Comparison of ENCODE assay signal across 12 cellular contexts in genomic region chr16:85767569-85767968, GRCh38. TPM values are rescaled to one million over a fixed set of nuclear protein-coding genes. Genes with fewer than 3 reads are reported as not detected.
DNase-seq lines count a peak whose midpoint lies in the region; ATAC-seq, FAIRE-seq and TF ChIP-seq lines count a peak whose summit lies in the region.
"Had no signal": no experiment of that assay in that cellular context is flagged by ENCODE, and none has a peak within 500 bp of the region (broad histone marks: within the 10 kb centered on the region; RNA-seq: fewer than 3 reads in every experiment).

No MANE protein-coding gene starts in this region.

- peak overlapping the region; percentile 7 for H3K18ac ChIP-seq in neuronal stem cell (ENCODE audit: low read length)

- H3K79me2 ChIP-seq in endothelial cell of umbilical vein (ENCODE audit: control insufficient read depth, insufficient read depth, low read length): no peaks in the 10 kb centered on the region

- no CpG with 5 or more reads among the region's 7 CpGs for WGBS in neuronal stem cell (ENCODE audit: extremely low coverage in 2 of 2, insufficient read length in 2 of 2, insufficient replicate concordance in 1 of 2), 2 donors

- ATAC-seq in GM18519 (IDR thresholded peaks at IDR 0.05; ENCODE audit: low FRiP score, unreplicated experiment): no peak

- no peak overlapping the region for H4K91ac ChIP-seq in neuronal stem cell (ENCODE audit: low read depth, low read length, poor library complexity)

- no peak overlapping the region for H4K8ac ChIP-seq in neuronal stem cell (ENCODE audit: low read depth, low read length)

- no peak overlapping the region for H3K14ac ChIP-seq in neuronal stem cell (ENCODE audit: low read length)

- H2AK5ac ChIP-seq in neuronal stem cell (ENCODE audit: low read depth, low read length): no peak overlapping the region

- H3K4me3 ChIP-seq in NT2/D1 (ENCODE audit: insufficient read length, low read depth): no peak overlapping the region
- H3K4me3 ChIP-seq in endothelial cell of umbilical vein (replicated peaks in 1 of 3; ENCODE audit: insufficient read depth in 1 of 3, low read depth in 1 of 3, low read length in 3 of 3): no peak overlapping the region
- H3K4me3 ChIP-seq in neuronal stem cell (ENCODE audit: low read length in 2 of 2): no peak overlapping the region
- H3K4me3 ChIP-seq: testis had no signal

- peak overlapping the region; percentile 8 for H2AFZ ChIP-seq in endothelial cell of umbilical vein (ENCODE audit: low read depth, low read length)
- H2AFZ ChIP-seq in neuronal stem cell (ENCODE audit: low read length): no peak overlapping the region

- H3K4me1 ChIP-seq in NT2/D1 (ENCODE audit: insufficient read depth, insufficient read length) (peaks cover 25% of the 10 kb centered on the region), endothelial cell of umbilical vein (ENCODE audit: control insufficient read depth, extremely low read depth, insufficient read depth, low read length) (peaks cover 9% of the 10 kb centered on the region), neuronal stem cell (ENCODE audit: control insufficient read depth in 2 of 2, insufficient read depth in 1 of 2, low read depth in 1 of 2, low read length in 2 of 2) (peaks cover 0 to 9% of the 10 kb centered on the region in 2 donors)
- H3K4me1 ChIP-seq: testis had no signal

- TF ChIP-seq CTCF in endothelial cell of umbilical vein (IDR thresholded peaks at IDR 0.05; ENCODE audit: extremely low read depth in 1 of 2, insufficient read depth in 1 of 2, low read depth in 1 of 2, low read length in 2 of 2): no peak

- dilution Hi-C loops in endothelial cell of umbilical vein (cut with MboI; ENCODE audit: extremely low pct_ligation_motif_present, low sequenced_read_pairs): no loop called here

- no peaks in the 10 kb centered on the region for H3K9me3 ChIP-seq in NT2/D1 (ENCODE audit: insufficient read depth, low read length)
- H3K9me3 ChIP-seq in endothelial cell of umbilical vein (replicated peaks; ENCODE audit: control insufficient read depth, insufficient read depth, low read length): no peaks in the 10 kb centered on the region
- no peaks in the 10 kb centered on the region for H3K9me3 ChIP-seq in neuronal stem cell (replicated peaks in 1 of 2; ENCODE audit: control insufficient read depth in 2 of 2, insufficient read depth in 1 of 2, low read depth in 1 of 2, low read length in 2 of 2)
- H3K9me3 ChIP-seq: testis had no signal

- H3K36me3 ChIP-seq in NT2/D1 (ENCODE audit: insufficient read depth, insufficient read length, low read length) (peaks cover 10% of the 10 kb centered on the region), endothelial cell of umbilical vein (ENCODE audit: control insufficient read depth in 2 of 2, extremely low read depth in 1 of 2, insufficient read depth in 2 of 2, low read length in 2 of 2) (no peaks in the 10 kb centered on the region), neuronal stem cell (replicated peaks in 1 of 2; ENCODE audit: control insufficient read depth in 2 of 2, insufficient read depth in 2 of 2, low read length in 2 of 2) (no peaks in the 10 kb centered on the region)

- POLR2A ChIA-PET in endothelial cell of umbilical vein (lab: Charles Lee): no interaction called here

- CTCF ChIA-PET in endothelial cell of umbilical vein (lab: Charles Lee): interaction anchor here (1.1 to 1.9 kb wide), 3 partner anchors 8 to 108 kb away, joined by 3 to 6 read pairs (median 3); no protein-coding TSS in a partner anchor

- no peak overlapping the region for H3K4ac ChIP-seq in neuronal stem cell (ENCODE audit: low read length)

- TF ChIP-seq POLR2A in endothelial cell of umbilical vein (IDR thresholded peaks at IDR 0.05; ENCODE audit: low read depth, low read length): no peak

- H2BK15ac ChIP-seq in neuronal stem cell (ENCODE audit: low read length): no peak overlapping the region

- H2BK5ac ChIP-seq in neuronal stem cell (ENCODE audit: low read length): no peak overlapping the region

- H3K23ac ChIP-seq in neuronal stem cell (ENCODE audit: low read depth, low read length, poor library complexity): no peak overlapping the region

- FAIRE-seq in endothelial cell of umbilical vein (lab: Jason Lieb, UNC): peak; percentile 98

- H3K27ac ChIP-seq in endothelial cell of umbilical vein (ENCODE audit: insufficient read depth, low read depth, low read length): peak overlapping the region; percentile 16
- no peak overlapping the region for H3K27ac ChIP-seq in neuronal stem cell (replicated peaks; ENCODE audit: low read length)
- H3K27ac ChIP-seq: testis had no signal

- intact Hi-C loops in endothelial cell of umbilical vein (cut with micrococcal nuclease): no loop called here

- no peak overlapping the region for H2BK12ac ChIP-seq in neuronal stem cell (ENCODE audit: low read length)

- H3K9ac ChIP-seq in NT2/D1 (ENCODE audit: insufficient read length, low read depth) (peak overlapping the region; percentile 47), endothelial cell of umbilical vein (replicated peaks; ENCODE audit: extremely low read depth, insufficient read depth, low read length) (no peak overlapping the region), neuronal stem cell (ENCODE audit: low read depth, low read length, poor library complexity) (no peak overlapping the region)

- no peaks in the 10 kb centered on the region for H3K9me1 ChIP-seq in endothelial cell of umbilical vein (replicated peaks; ENCODE audit: control insufficient read depth, extremely low read depth, insufficient read depth, low read length)

- no peak overlapping the region for H2BK120ac ChIP-seq in neuronal stem cell (ENCODE audit: low read depth, low read length)

- BruUV-seq in endothelial cell of umbilical vein (replicated peaks; lab: Mats Ljungman, UMichigan): no TSS peak

- H3K27me3 ChIP-seq in NT2/D1 (ENCODE audit: insufficient read depth, insufficient read length) (no peaks in the 10 kb centered on the region), endothelial cell of umbilical vein (ENCODE audit: control insufficient read depth in 2 of 2, insufficient read depth in 2 of 2, low read length in 2 of 2) (no peaks in the 10 kb centered on the region), neuronal stem cell (ENCODE audit: control insufficient read depth in 3 of 3, insufficient read depth in 3 of 3, low read depth in 1 of 3, low read length in 3 of 3) (no peaks in the 10 kb centered on the region)
- H3K27me3 ChIP-seq: testis had no signal

- DNase-seq in ELF-1 (ENCODE audit: low read depth, low spot score): peak; percentile 66
- no peak for DNase-seq in NT2/D1 (ENCODE audit: low read depth, low spot score)
- peak; percentile 60 for DNase-seq in endothelial cell of umbilical vein (ENCODE audit: low read depth, low spot score)
- no peak for DNase-seq in neuronal stem cell (ENCODE audit: low spot score)
- no peak for DNase-seq in NCI-H1105 treated with DMSO at 0.1 percent for 48 hours (lab: John Stamatoyannopoulos, UW)
- no peak for DNase-seq in iPS-NIHi11 (ENCODE audit: low spot score)
- DNase-seq in globus pallidus (ENCODE audit: low spot score): no peak
- DNase-seq: DMS153; effector CD8-positive, alpha-beta T cell; NCI-H1694; testis had no signal

- no peaks in the 10 kb centered on the region for H3K79me1 ChIP-seq in neuronal stem cell (ENCODE audit: low read depth, low read length)

- no peaks in the 10 kb centered on the region for H4K20me1 ChIP-seq in endothelial cell of umbilical vein (replicated peaks; ENCODE audit: control insufficient read depth, extremely low read depth, insufficient read depth, low read length)

- H3K4me2 ChIP-seq in endothelial cell of umbilical vein (ENCODE audit: insufficient read depth, low read length): no peak overlapping the region
- no peak overlapping the region for H3K4me2 ChIP-seq in neuronal stem cell (ENCODE audit: insufficient read depth, low read length, poor library complexity, severe bottlenecking)

TF ChIP-seq in endothelial cell of umbilical vein, 7 proteins besides CTCF, POLR2A, EP300 and RAD21 (continues in another document):
- peak; percentile 92 for TF ChIP-seq FOS (IDR thresholded peaks at IDR 0.05; ENCODE audit: borderline replicate concordance, insufficient read depth, low read length)
- peak; percentile 14 for TF ChIP-seq POLR2AphosphoS5 (IDR thresholded peaks at IDR 0.05; ENCODE audit: insufficient read depth, low read depth, low read length)
- TF ChIP-seq JUN (IDR thresholded peaks at IDR 0.05; ENCODE audit: borderline replicate concordance, insufficient read depth, insufficient read length, low read depth): peak; percentile 6

RNA-seq across cellular contexts. Expression of gene C16orf74, which starts 16.7 kb away (rescaled TPM):
- total RNA-seq in endothelial cell of umbilical vein: 30.9 and 38.7 TPM in 2 replicates
- polyA plus RNA-seq in endothelial cell of umbilical vein: 12.1 and 15.3 TPM in 2 replicates
- polyA plus RNA-seq in endothelial cell of umbilical vein (2011; cell fraction: cytosol; rRNA removed): 11.9 and 15.8 TPM in 2 replicates
- polyA plus RNA-seq in endothelial cell of umbilical vein (2011; cell fraction: nucleus; rRNA removed): 7.4 and 7.7 TPM in 2 replicates
- 28.8 and 47.0 TPM in 2 replicates for polyA plus RNA-seq in endothelial cell of umbilical vein (2012)
- 1.4 and 2.4 TPM in 2 replicates for polyA minus RNA-seq in endothelial cell of umbilical vein
- polyA minus RNA-seq in endothelial cell of umbilical vein (2011; cell fraction: cytosol; rRNA and poly(A)+ RNA removed): 6.0 TPM
- polyA minus RNA-seq in endothelial cell of umbilical vein (2011; cell fraction: nucleus; rRNA and poly(A)+ RNA removed): 2.3 and 2.4 TPM in 2 replicates
- polyA plus RNA-seq in neuronal stem cell (2013, experiment 1 of 2): 2.8 TPM
- 3.0 TPM for polyA plus RNA-seq in neuronal stem cell (2013, experiment 2 of 2)

RNA-seq across cellular contexts. Expression of gene EMC8, which starts 31.8 kb away (rescaled TPM):
- 51.1 and 51.2 TPM in 2 replicates for total RNA-seq in endothelial cell of umbilical vein
- 59.6 and 59.7 TPM in 2 replicates for polyA plus RNA-seq in endothelial cell of umbilical vein
- polyA plus RNA-seq in endothelial cell of umbilical vein (2011; cell fraction: cytosol; rRNA removed): 44.6 and 47.9 TPM in 2 replicates
- 29.2 and 33.7 TPM in 2 replicates for polyA plus RNA-seq in endothelial cell of umbilical vein (2011; cell fraction: nucleus; rRNA removed)
- polyA plus RNA-seq in endothelial cell of umbilical vein (2012): 30.7 and 33.4 TPM in 2 replicates
- polyA minus RNA-seq in endothelial cell of umbilical vein: 41.1 and 44.4 TPM in 2 replicates
- 55.3 TPM for polyA minus RNA-seq in endothelial cell of umbilical vein (2011; cell fraction: cytosol; rRNA and poly(A)+ RNA removed)
- polyA minus RNA-seq in endothelial cell of umbilical vein (2011; cell fraction: nucleus; rRNA and poly(A)+ RNA removed): 20.3 and 30.4 TPM in 2 replicates
- 25.0 TPM for polyA plus RNA-seq in neuronal stem cell (2013, experiment 1 of 2)
- polyA plus RNA-seq in neuronal stem cell (2013, experiment 2 of 2): 25.5 TPM

RNA-seq across cellular contexts. Expression of gene COX4I1, which starts 31.9 kb away (rescaled TPM):
- 535 and 560 TPM in 2 replicates for total RNA-seq in endothelial cell of umbilical vein
- polyA plus RNA-seq in endothelial cell of umbilical vein: 795 and 953 TPM in 2 replicates
- polyA plus RNA-seq in endothelial cell of umbilical vein (2011; cell fraction: cytosol; rRNA removed): 1,076 and 1,089 TPM in 2 replicates
- 416 and 432 TPM in 2 replicates for polyA plus RNA-seq in endothelial cell of umbilical vein (2011; cell fraction: nucleus; rRNA removed)
- polyA plus RNA-seq in endothelial cell of umbilical vein (2012): 545 and 754 TPM in 2 replicates
- polyA minus RNA-seq in endothelial cell of umbilical vein: 381 and 419 TPM in 2 replicates
- polyA minus RNA-seq in endothelial cell of umbilical vein (2011; cell fraction: cytosol; rRNA and poly(A)+ RNA removed): 233 TPM
- 44.8 and 51.5 TPM in 2 replicates for polyA minus RNA-seq in endothelial cell of umbilical vein (2011; cell fraction: nucleus; rRNA and poly(A)+ RNA removed)
- polyA plus RNA-seq in neuronal stem cell (2013, experiment 1 of 2): 874 TPM
- 829 TPM for polyA plus RNA-seq in neuronal stem cell (2013, experiment 2 of 2)

Comparison
In these comparisons a context has a peak if more than half of its experiments do, and no peak if none do; other contexts are left out.
1. DNase-seq: peak in ELF-1 (single experiment) and endothelial cell of umbilical vein (single experiment); none in NT2/D1 (single experiment), neuronal stem cell (single experiment), NCI-H1105 treated with DMSO at 0.1 percent for 48 hours (single experiment), iPS-NIHi11 (single experiment) and globus pallidus (single experiment).